Comparison of ENCODE assay signal across 1 cellular context in genomic region chr3:62667714-62668113, GRCh38.
TF ChIP-seq lines count a peak whose summit lies in the region.

No MANE protein-coding gene starts in this region.

TF ChIP-seq in A549, 52 proteins besides CTCF, POLR2A, EP300 and RAD21 (continued from another document):
- TF ChIP-seq MYC (IDR thresholded peaks at IDR 0.05; ENCODE audit: borderline replicate concordance, low read length), result no peak
- no peak for TF ChIP-seq PHF8 (IDR thresholded peaks at IDR 0.05; ENCODE audit: borderline replicate concordance, low read depth)
- TF ChIP-seq, protein P1, sequence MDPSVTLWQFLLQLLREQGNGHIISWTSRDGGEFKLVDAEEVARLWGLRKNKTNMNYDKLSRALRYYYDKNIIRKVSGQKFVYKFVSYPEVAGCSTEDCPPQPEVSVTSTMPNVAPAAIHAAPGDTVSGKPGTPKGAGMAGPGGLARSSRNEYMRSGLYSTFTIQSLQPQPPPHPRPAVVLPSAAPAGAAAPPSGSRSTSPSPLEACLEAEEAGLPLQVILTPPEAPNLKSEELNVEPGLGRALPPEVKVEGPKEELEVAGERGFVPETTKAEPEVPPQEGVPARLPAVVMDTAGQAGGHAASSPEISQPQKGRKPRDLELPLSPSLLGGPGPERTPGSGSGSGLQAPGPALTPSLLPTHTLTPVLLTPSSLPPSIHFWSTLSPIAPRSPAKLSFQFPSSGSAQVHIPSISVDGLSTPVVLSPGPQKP (IDR thresholded peaks at IDR 0.05; ENCODE audit: low read depth, low read length), result no peak
- no peak for TF ChIP-seq KDM5A (IDR thresholded peaks at IDR 0.05)
- TF ChIP-seq NPAS2 (CRISPR knock-in tag; IDR thresholded peaks at IDR 0.05; ENCODE audit: borderline replicate concordance), result no peak
- no peak for TF ChIP-seq HOXB13 (CRISPR knock-in tag; IDR thresholded peaks at IDR 0.05; ENCODE audit: low read depth)
- TF ChIP-seq, protein P2, sequence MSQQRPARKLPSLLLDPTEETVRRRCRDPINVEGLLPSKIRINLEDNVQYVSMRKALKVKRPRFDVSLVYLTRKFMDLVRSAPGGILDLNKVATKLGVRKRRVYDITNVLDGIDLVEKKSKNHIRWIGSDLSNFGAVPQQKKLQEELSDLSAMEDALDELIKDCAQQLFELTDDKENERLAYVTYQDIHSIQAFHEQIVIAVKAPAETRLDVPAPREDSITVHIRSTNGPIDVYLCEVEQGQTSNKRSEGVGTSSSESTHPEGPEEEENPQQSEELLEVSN (IDR thresholded peaks at IDR 0.05; ENCODE audit: borderline replicate concordance, low read depth), result no peak
- TF ChIP-seq, protein P3, sequence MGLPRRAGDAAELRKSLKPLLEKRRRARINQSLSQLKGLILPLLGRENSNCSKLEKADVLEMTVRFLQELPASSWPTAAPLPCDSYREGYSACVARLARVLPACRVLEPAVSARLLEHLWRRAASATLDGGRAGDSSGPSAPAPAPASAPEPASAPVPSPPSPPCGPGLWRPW (IDR thresholded peaks at IDR 0.05), result no peak
- TF ChIP-seq ZC3H11A (IDR thresholded peaks at IDR 0.05), result no peak
- TF ChIP-seq, protein P4, sequence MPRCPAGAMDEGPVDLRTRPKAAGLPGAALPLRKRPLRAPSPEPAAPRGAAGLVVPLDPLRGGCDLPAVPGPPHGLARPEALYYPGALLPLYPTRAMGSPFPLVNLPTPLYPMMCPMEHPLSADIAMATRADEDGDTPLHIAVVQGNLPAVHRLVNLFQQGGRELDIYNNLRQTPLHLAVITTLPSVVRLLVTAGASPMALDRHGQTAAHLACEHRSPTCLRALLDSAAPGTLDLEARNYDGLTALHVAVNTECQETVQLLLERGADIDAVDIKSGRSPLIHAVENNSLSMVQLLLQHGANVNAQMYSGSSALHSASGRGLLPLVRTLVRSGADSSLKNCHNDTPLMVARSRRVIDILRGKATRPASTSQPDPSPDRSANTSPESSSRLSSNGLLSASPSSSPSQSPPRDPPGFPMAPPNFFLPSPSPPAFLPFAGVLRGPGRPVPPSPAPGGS (IDR thresholded peaks at IDR 0.05), result no peak
- no peak for TF ChIP-seq USF2 (IDR thresholded peaks at IDR 0.05)
